1 cellular context compared by ENCODE assay signal in genomic region chr21:36141513-36141925, GRCh38.
TF ChIP-seq lines count a peak whose summit lies in the region.

No MANE protein-coding gene starts in this region.

TF ChIP-seq in HepG2, 621 proteins besides CTCF, POLR2A, EP300 and RAD21 (continued from another document):
- TF ChIP-seq ZNF687 (CRISPR knock-in tag; IDR thresholded peaks at IDR 0.05) (peak; percentile 40), JUN (CRISPR knock-in tag; IDR thresholded peaks at IDR 0.05) (0 out of 2 replicates have a peak, but pooled peaks have one; percentile 20), SRSF9 (IDR thresholded peaks at IDR 0.05; ENCODE audit: borderline replicate concordance, insufficient read depth, low read depth, low read length, poor library complexity, severe bottlenecking) (no peak)
